ENCODE assay signal across 1 cellular context in the genomic region with DNA sequence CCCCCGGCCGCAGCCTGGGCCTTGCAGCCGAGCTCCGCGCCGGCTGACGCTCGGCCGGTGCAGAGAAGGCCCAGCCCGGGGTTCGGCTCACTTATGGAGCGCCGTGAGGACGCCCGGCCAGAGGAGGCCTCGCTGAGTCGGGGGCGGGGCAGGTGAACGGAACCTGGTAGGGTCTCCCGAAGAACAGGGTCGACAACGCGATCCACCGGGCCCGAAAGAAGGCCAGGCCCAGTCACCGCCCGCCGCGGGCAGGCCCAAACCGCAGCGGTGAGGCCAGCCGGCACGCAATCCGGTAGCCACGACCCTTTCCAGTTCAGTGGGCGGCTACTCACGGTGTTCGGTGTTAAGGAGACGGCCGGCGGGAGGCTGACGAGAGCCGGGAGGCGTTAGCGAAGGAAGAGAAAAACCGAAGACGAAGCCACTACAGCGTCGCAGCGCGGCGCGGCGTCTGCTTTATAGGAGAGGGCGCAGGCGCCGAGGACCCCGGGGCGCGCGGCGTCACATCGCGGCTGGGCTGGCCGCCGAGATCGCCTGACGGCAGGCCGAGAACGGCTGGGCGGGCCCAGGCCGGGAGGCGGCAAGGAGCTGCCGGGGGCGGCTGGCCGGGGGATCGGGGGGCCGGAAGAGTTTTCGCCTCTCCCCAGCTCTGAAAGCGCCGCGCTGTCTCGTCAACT.
TF ChIP-seq lines count a peak whose summit lies in the region.

Gene SKP1, minus strand, starts transcription at position 428 of the 674 bp plus-strand sequence. CDS start 2,928 bp downstream, outside the sequence.

TF ChIP-seq in HepG2, 621 proteins besides CTCF, POLR2A, EP300 and RAD21 (continued from another document and continues in another):
- TF ChIP-seq, protein P1, sequence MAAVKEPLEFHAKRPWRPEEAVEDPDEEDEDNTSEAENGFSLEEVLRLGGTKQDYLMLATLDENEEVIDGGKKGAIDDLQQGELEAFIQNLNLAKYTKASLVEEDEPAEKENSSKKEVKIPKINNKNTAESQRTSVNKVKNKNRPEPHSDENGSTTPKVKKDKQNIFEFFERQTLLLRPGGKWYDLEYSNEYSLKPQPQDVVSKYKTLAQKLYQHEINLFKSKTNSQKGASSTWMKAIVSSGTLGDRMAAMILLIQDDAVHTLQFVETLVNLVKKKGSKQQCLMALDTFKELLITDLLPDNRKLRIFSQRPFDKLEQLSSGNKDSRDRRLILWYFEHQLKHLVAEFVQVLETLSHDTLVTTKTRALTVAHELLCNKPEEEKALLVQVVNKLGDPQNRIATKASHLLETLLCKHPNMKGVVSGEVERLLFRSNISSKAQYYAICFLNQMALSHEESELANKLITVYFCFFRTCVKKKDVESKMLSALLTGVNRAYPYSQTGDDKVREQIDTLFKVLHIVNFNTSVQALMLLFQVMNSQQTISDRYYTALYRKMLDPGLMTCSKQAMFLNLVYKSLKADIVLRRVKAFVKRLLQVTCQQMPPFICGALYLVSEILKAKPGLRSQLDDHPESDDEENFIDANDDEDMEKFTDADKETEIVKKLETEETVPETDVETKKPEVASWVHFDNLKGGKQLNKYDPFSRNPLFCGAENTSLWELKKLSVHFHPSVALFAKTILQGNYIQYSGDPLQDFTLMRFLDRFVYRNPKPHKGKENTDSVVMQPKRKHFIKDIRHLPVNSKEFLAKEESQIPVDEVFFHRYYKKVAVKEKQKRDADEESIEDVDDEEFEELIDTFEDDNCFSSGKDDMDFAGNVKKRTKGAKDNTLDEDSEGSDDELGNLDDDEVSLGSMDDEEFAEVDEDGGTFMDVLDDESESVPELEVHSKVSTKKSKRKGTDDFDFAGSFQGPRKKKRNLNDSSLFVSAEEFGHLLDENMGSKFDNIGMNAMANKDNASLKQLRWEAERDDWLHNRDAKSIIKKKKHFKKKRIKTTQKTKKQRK (IDR thresholded peaks at IDR 0.05; ENCODE audit: low read length): no peak
- peak; percentile 68 for TF ChIP-seq ZNF883 (CRISPR knock-in tag; IDR thresholded peaks at IDR 0.05; ENCODE audit: not compliant biosample characterization)
- peak; percentile 97 for TF ChIP-seq ASH2L (IDR thresholded peaks at IDR 0.05; ENCODE audit: insufficient read length, low read depth, low read length)
- TF ChIP-seq ZSCAN9 (CRISPR knock-in tag; IDR thresholded peaks at IDR 0.05; ENCODE audit: borderline replicate concordance): no peak; the same call in 1 of the 2 replicates
- peak; percentile 97 for TF ChIP-seq NKX3-1 (CRISPR knock-in tag; IDR thresholded peaks at IDR 0.05)
- no peak for TF ChIP-seq FOXP1 (IDR thresholded peaks at IDR 0.05)
- TF ChIP-seq FOXP1 (CRISPR knock-in tag; IDR thresholded peaks at IDR 0.05): no peak
- TF ChIP-seq ZBTB43 (CRISPR knock-in tag; conservative IDR thresholded peaks at IDR 0.05): no peak
- peak; percentile 68; the same call in 1 of the 2 replicates for TF ChIP-seq HIVEP1 (CRISPR knock-in tag; IDR thresholded peaks at IDR 0.05)
- TF ChIP-seq MED13 (CRISPR knock-in tag; IDR thresholded peaks at IDR 0.05): peak; percentile 73; the same call in 1 of the 2 replicates
- TF ChIP-seq, protein P2, sequence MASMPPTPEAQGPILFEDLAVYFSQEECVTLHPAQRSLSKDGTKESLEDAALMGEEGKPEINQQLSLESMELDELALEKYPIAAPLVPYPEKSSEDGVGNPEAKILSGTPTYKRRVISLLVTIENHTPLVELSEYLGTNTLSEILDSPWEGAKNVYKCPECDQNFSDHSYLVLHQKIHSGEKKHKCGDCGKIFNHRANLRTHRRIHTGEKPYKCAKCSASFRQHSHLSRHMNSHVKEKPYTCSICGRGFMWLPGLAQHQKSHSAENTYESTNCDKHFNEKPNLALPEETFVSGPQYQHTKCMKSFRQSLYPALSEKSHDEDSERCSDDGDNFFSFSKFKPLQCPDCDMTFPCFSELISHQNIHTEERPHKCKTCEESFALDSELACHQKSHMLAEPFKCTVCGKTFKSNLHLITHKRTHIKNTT (CRISPR knock-in tag; IDR thresholded peaks at IDR 0.05): no peak
- TF ChIP-seq, protein P3, sequence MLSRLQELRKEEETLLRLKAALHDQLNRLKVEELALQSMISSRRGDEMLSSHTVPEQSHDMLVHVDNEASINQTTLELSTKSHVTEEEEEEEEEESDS (CRISPR knock-in tag; IDR thresholded peaks at IDR 0.05; ENCODE audit: borderline replicate concordance): peak; percentile 84; the same call in 1 of the 2 replicates
- peak; percentile 69; the same call in 1 of the 2 replicates for TF ChIP-seq KLF12 (CRISPR knock-in tag; IDR thresholded peaks at IDR 0.05; ENCODE audit: borderline replicate concordance)
- peak; percentile 95 for TF ChIP-seq TMF1 (CRISPR knock-in tag; IDR thresholded peaks at IDR 0.05; ENCODE audit: low read depth)
- TF ChIP-seq HES4 (CRISPR knock-in tag; IDR thresholded peaks at IDR 0.05; ENCODE audit: borderline replicate concordance): peak; percentile 76
- TF ChIP-seq PHF20 (CRISPR knock-in tag; IDR thresholded peaks at IDR 0.05): peak; percentile 58
- TF ChIP-seq ERF (CRISPR knock-in tag; IDR thresholded peaks at IDR 0.05): peak; percentile 72
- peak; percentile 66; the same call in 1 of the 2 replicates for TF ChIP-seq ZNF564 (CRISPR knock-in tag; IDR thresholded peaks at IDR 0.05)
- TF ChIP-seq HNRNPLL (IDR thresholded peaks at IDR 0.05; ENCODE audit: low read depth, low read length, poor library complexity, severe bottlenecking): peak; percentile 59
- TF ChIP-seq GRHL1 (CRISPR knock-in tag; conservative IDR thresholded peaks at IDR 0.05): no peak
- peak; percentile 92 for TF ChIP-seq ZFP90 (CRISPR knock-in tag; IDR thresholded peaks at IDR 0.05; ENCODE audit: borderline replicate concordance)
- 0 out of 2 replicates have a peak, but pooled peaks have one; percentile 31 for TF ChIP-seq ZNF557 (CRISPR knock-in tag; IDR thresholded peaks at IDR 0.05)
- TF ChIP-seq TEAD2 (CRISPR knock-in tag; IDR thresholded peaks at IDR 0.05): peak; percentile 34; the same call in 1 of the 2 replicates
- TF ChIP-seq ZNF280B (CRISPR knock-in tag; IDR thresholded peaks at IDR 0.05; ENCODE audit: borderline replicate concordance): 0 out of 2 replicates have a peak, but pooled peaks have one; percentile 15
- no peak for TF ChIP-seq USF2 (IDR thresholded peaks at IDR 0.05; ENCODE audit: low read depth, low read length)
- TF ChIP-seq USF2 (CRISPR knock-in tag; IDR thresholded peaks at IDR 0.05; ENCODE audit: borderline replicate concordance): no peak
- TF ChIP-seq ZBTB20 (CRISPR knock-in tag; IDR thresholded peaks at IDR 0.05; ENCODE audit: borderline replicate concordance, low read depth): peak; percentile 90
- TF ChIP-seq, protein P4, sequence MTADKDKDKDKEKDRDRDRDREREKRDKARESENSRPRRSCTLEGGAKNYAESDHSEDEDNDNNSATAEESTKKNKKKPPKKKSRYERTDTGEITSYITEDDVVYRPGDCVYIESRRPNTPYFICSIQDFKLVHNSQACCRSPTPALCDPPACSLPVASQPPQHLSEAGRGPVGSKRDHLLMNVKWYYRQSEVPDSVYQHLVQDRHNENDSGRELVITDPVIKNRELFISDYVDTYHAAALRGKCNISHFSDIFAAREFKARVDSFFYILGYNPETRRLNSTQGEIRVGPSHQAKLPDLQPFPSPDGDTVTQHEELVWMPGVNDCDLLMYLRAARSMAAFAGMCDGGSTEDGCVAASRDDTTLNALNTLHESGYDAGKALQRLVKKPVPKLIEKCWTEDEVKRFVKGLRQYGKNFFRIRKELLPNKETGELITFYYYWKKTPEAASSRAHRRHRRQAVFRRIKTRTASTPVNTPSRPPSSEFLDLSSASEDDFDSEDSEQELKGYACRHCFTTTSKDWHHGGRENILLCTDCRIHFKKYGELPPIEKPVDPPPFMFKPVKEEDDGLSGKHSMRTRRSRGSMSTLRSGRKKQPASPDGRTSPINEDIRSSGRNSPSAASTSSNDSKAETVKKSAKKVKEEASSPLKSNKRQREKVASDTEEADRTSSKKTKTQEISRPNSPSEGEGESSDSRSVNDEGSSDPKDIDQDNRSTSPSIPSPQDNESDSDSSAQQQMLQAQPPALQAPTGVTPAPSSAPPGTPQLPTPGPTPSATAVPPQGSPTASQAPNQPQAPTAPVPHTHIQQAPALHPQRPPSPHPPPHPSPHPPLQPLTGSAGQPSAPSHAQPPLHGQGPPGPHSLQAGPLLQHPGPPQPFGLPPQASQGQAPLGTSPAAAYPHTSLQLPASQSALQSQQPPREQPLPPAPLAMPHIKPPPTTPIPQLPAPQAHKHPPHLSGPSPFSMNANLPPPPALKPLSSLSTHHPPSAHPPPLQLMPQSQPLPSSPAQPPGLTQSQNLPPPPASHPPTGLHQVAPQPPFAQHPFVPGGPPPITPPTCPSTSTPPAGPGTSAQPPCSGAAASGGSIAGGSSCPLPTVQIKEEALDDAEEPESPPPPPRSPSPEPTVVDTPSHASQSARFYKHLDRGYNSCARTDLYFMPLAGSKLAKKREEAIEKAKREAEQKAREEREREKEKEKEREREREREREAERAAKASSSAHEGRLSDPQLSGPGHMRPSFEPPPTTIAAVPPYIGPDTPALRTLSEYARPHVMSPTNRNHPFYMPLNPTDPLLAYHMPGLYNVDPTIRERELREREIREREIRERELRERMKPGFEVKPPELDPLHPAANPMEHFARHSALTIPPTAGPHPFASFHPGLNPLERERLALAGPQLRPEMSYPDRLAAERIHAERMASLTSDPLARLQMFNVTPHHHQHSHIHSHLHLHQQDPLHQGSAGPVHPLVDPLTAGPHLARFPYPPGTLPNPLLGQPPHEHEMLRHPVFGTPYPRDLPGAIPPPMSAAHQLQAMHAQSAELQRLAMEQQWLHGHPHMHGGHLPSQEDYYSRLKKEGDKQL (CRISPR knock-in tag; IDR thresholded peaks at IDR 0.05; ENCODE audit: low read depth): 0 out of 2 replicates have a peak, but pooled peaks have one; percentile 24
- 0 out of 2 replicates have a peak, but pooled peaks have one; percentile 14 for TF ChIP-seq MIER2 (CRISPR knock-in tag; IDR thresholded peaks at IDR 0.05)
- TF ChIP-seq, protein P5, sequence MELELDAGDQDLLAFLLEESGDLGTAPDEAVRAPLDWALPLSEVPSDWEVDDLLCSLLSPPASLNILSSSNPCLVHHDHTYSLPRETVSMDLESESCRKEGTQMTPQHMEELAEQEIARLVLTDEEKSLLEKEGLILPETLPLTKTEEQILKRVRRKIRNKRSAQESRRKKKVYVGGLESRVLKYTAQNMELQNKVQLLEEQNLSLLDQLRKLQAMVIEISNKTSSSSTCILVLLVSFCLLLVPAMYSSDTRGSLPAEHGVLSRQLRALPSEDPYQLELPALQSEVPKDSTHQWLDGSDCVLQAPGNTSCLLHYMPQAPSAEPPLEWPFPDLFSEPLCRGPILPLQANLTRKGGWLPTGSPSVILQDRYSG (CRISPR knock-in tag; IDR thresholded peaks at IDR 0.05): peak; percentile 95; the same call in 1 of the 2 replicates
- TF ChIP-seq, protein P6, sequence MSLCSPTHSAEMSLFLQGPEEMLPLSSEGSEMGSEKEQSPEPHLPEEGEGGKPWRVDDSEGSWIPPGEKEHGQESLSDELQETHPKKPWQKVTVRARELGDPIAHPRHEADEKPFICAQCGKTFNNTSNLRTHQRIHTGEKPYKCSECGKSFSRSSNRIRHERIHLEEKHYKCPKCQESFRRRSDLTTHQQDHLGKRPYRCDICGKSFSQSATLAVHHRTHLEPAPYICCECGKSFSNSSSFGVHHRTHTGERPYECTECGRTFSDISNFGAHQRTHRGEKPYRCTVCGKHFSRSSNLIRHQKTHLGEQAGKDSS (CRISPR knock-in tag; IDR thresholded peaks at IDR 0.05; ENCODE audit: borderline replicate concordance, low read depth): peak; percentile 83; the same call in 1 of the 2 replicates
- no peak for TF ChIP-seq ZNF143 (CRISPR knock-in tag; IDR thresholded peaks at IDR 0.05)
- no peak for TF ChIP-seq MZF1 (CRISPR knock-in tag; IDR thresholded peaks at IDR 0.05; ENCODE audit: borderline replicate concordance)
- TF ChIP-seq ZNF598 (CRISPR knock-in tag; IDR thresholded peaks at IDR 0.05; ENCODE audit: borderline replicate concordance): no peak; the same call in 1 of the 2 replicates
- TF ChIP-seq ZNF772 (CRISPR knock-in tag; IDR thresholded peaks at IDR 0.05): peak; percentile 86; the same call in 1 of the 2 replicates
